1 cellular context compared by ENCODE assay signal in the genomic region with DNA sequence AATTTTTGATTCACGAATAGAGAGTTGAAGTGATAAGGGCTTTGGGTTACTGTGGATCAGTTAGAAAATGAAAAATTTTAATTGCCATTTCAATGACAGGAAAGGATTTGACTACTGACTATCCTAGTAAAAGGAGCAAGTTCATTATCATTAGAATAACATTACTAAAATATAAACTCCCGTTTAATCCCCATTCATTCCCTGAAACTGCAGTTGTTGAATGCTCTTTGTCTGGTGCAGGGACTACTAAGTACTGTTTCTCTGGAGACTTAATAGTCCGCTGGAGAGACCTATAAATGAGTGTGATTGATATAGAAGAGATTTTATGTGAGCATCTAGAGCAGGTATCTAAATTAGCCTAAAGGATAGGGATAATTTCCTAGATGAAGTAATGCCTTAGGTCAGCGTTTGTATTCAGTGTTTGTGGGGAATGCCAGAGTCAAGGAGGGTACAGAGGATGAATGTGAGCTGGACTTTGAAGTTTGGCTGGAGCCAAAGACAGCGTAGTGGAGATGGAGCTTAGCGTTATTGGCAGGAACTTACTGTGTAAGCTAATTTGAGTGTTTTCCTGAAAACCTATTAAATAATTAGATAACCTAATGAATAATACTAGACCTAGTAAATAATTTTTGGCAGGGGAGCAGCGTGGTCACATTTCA.
TF ChIP-seq lines count a peak whose summit lies in the region.

No MANE protein-coding gene starts in this region.

TF ChIP-seq in HepG2, 621 proteins besides CTCF, POLR2A, EP300 and RAD21 (continued from another document):
- TF ChIP-seq MAFF (IDR thresholded peaks at IDR 0.05; ENCODE audit: low read depth, low read length) (peak; percentile 41; the same call in 1 of the 2 replicates), ZNF343 (CRISPR knock-in tag; IDR thresholded peaks at IDR 0.05) (no peak), MAFK (conservative IDR thresholded peaks at IDR 0.05 in 1 of 2, IDR thresholded peaks at IDR 0.05 in 1 of 2; ENCODE audit: low read length in 2 of 2) (peak; percentile 56 to 63), ZNF207 (IDR thresholded peaks at IDR 0.05; ENCODE audit: borderline replicate concordance) (no peak)
- TF ChIP-seq, protein P1, sequence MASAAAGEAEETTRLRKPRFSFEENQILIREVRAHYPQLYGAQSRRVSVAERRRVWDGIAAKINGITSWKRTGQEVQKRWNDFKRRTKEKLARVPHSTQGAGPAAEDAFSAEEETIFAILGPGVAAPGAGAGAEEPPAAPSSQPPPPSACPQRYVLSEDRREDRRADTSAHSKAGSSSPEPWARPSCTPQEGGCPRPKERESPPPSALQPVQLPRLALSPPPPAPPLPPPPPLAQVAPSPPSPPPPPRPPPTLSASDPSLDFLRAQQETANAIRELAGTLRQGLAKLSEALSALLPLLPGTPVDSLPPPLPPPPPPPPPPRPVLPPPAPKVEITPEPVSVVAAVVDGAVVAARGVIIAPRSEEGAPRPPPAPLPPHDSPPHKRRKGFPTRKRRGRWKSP (CRISPR knock-in tag; IDR thresholded peaks at IDR 0.05), result no peak
- TF ChIP-seq, protein P2, sequence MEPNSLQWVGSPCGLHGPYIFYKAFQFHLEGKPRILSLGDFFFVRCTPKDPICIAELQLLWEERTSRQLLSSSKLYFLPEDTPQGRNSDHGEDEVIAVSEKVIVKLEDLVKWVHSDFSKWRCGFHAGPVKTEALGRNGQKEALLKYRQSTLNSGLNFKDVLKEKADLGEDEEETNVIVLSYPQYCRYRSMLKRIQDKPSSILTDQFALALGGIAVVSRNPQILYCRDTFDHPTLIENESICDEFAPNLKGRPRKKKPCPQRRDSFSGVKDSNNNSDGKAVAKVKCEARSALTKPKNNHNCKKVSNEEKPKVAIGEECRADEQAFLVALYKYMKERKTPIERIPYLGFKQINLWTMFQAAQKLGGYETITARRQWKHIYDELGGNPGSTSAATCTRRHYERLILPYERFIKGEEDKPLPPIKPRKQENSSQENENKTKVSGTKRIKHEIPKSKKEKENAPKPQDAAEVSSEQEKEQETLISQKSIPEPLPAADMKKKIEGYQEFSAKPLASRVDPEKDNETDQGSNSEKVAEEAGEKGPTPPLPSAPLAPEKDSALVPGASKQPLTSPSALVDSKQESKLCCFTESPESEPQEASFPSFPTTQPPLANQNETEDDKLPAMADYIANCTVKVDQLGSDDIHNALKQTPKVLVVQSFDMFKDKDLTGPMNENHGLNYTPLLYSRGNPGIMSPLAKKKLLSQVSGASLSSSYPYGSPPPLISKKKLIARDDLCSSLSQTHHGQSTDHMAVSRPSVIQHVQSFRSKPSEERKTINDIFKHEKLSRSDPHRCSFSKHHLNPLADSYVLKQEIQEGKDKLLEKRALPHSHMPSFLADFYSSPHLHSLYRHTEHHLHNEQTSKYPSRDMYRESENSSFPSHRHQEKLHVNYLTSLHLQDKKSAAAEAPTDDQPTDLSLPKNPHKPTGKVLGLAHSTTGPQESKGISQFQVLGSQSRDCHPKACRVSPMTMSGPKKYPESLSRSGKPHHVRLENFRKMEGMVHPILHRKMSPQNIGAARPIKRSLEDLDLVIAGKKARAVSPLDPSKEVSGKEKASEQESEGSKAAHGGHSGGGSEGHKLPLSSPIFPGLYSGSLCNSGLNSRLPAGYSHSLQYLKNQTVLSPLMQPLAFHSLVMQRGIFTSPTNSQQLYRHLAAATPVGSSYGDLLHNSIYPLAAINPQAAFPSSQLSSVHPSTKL (CRISPR knock-in tag; IDR thresholded peaks at IDR 0.05), result 0 out of 2 replicates have a peak, but pooled peaks have one; percentile 9
- TF ChIP-seq, protein P3, sequence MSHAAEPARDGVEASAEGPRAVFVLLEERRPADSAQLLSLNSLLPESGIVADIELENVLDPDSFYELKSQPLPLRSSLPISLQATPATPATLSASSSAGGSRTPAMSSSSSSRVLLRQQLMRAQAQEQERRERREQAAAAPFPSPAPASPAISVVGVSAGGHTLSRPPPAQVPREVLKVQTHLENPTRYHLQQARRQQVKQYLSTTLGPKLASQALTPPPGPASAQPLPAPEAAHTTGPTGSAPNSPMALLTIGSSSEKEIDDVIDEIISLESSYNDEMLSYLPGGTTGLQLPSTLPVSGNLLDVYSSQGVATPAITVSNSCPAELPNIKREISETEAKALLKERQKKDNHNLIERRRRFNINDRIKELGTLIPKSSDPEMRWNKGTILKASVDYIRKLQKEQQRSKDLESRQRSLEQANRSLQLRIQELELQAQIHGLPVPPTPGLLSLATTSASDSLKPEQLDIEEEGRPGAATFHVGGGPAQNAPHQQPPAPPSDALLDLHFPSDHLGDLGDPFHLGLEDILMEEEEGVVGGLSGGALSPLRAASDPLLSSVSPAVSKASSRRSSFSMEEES (CRISPR knock-in tag; IDR thresholded peaks at IDR 0.05), result no peak
- TF ChIP-seq, protein P4, sequence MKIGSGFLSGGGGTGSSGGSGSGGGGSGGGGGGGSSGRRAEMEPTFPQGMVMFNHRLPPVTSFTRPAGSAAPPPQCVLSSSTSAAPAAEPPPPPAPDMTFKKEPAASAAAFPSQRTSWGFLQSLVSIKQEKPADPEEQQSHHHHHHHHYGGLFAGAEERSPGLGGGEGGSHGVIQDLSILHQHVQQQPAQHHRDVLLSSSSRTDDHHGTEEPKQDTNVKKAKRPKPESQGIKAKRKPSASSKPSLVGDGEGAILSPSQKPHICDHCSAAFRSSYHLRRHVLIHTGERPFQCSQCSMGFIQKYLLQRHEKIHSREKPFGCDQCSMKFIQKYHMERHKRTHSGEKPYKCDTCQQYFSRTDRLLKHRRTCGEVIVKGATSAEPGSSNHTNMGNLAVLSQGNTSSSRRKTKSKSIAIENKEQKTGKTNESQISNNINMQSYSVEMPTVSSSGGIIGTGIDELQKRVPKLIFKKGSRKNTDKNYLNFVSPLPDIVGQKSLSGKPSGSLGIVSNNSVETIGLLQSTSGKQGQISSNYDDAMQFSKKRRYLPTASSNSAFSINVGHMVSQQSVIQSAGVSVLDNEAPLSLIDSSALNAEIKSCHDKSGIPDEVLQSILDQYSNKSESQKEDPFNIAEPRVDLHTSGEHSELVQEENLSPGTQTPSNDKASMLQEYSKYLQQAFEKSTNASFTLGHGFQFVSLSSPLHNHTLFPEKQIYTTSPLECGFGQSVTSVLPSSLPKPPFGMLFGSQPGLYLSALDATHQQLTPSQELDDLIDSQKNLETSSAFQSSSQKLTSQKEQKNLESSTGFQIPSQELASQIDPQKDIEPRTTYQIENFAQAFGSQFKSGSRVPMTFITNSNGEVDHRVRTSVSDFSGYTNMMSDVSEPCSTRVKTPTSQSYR (CRISPR knock-in tag; IDR thresholded peaks at IDR 0.05; ENCODE audit: borderline replicate concordance), result no peak
- TF ChIP-seq, protein P5, sequence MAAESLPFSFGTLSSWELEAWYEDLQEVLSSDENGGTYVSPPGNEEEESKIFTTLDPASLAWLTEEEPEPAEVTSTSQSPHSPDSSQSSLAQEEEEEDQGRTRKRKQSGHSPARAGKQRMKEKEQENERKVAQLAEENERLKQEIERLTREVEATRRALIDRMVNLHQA (CRISPR knock-in tag; IDR thresholded peaks at IDR 0.05), result no peak
